8 cellular contexts compared by ENCODE assay signal in genomic region chr20:57450419-57450818, GRCh38. TPM values are rescaled to one million over a fixed set of nuclear protein-coding genes. Genes with fewer than 3 reads are reported as not detected.
DNase-seq lines count a peak whose midpoint lies in the region; ATAC-seq, FAIRE-seq and TF ChIP-seq lines count a peak whose summit lies in the region.

No MANE protein-coding gene starts in this region.

- H3K27ac ChIP-seq in OCI-LY1 (ENCODE audit: low read depth, low read length, poor library complexity, severe bottlenecking) (peak overlapping the region; percentile 89), upper lobe of right lung (no peak overlapping the region)

- no peak for FAIRE-seq in RCC 7860 (lab: Jason Lieb, UNC)

- ATAC-seq in GM18907 (IDR thresholded peaks at IDR 0.05; ENCODE audit: unreplicated experiment) (peak; percentile 81), HG02884 (IDR thresholded peaks at IDR 0.05; ENCODE audit: unreplicated experiment) (peak; percentile 76), left cardiac atrium (peak; percentile 53 to 64), upper lobe of right lung (peak; percentile 89)

- peak; percentile 62 for DNase-seq in left cardiac atrium
- DNase-seq in upper lobe of right lung, result peak; percentile 82
- no peak for DNase-seq in HCEC 1CT
- DNase-seq in activated CD4-positive, alpha-beta T cell treated with anti-CD3 and anti-CD28 coated beads, Interleukin-2, amount 50 U/mL, for 4 hours, result no peak
- DNase-seq in RCC 7860 (ENCODE audit: low spot score), result no peak

- H3K4me3 ChIP-seq in OCI-LY1 (ENCODE audit: low read depth, low read length, poor library complexity, severe bottlenecking), result peak overlapping the region; percentile 54
- no peak overlapping the region for H3K4me3 ChIP-seq in upper lobe of right lung

- no peaks in the 10 kb centered on the region for H3K79me2 ChIP-seq in OCI-LY1 (ENCODE audit: insufficient read depth, low read length)

- H3K9ac ChIP-seq in OCI-LY1 (ENCODE audit: low read length), result peak overlapping the region; percentile 63

- H3K9me3 ChIP-seq in OCI-LY1 (ENCODE audit: low read length) (peaks cover 5% of the 10 kb centered on the region; the same call in 1 of the 2 replicates), upper lobe of right lung (no peaks in the 10 kb centered on the region)

- H3K9me2 ChIP-seq in OCI-LY1 (ENCODE audit: low read depth, low read length), result no peaks in the 10 kb centered on the region

- H3K36me3 ChIP-seq in OCI-LY1 (ENCODE audit: insufficient read depth, low read length), result no peaks in the 10 kb centered on the region; the same call in 1 of the 2 replicates
- H3K36me3 ChIP-seq in upper lobe of right lung, result no peaks in the 10 kb centered on the region

- intact Hi-C loops in left cardiac atrium (cut with DNase I) (no loop called here), upper lobe of right lung (cut with DNase I) (no loop called here)

- H3K4me1 ChIP-seq in OCI-LY1 (ENCODE audit: insufficient read depth, low read length, severe bottlenecking) (peaks cover 43% of the 10 kb centered on the region), upper lobe of right lung (peaks cover 4% of the 10 kb centered on the region)

- TF ChIP-seq CTCF in OCI-LY1 (IDR thresholded peaks at IDR 0.05; ENCODE audit: low read length) (no peak), upper lobe of right lung (IDR thresholded peaks at IDR 0.05) (no peak)

- peak overlapping the region; percentile 69 for H3K4me2 ChIP-seq in OCI-LY1 (ENCODE audit: low read length)

- peaks cover 4% of the 10 kb centered on the region; the same call in 1 of the 2 replicates for H3K27me3 ChIP-seq in OCI-LY1 (ENCODE audit: insufficient read depth, low read length)
- no peaks in the 10 kb centered on the region for H3K27me3 ChIP-seq in upper lobe of right lung

- H2AFZ ChIP-seq in OCI-LY1 (ENCODE audit: low read length), result no peak overlapping the region

- no peaks in the 10 kb centered on the region for H4K20me1 ChIP-seq in OCI-LY1 (ENCODE audit: insufficient read depth, low read length)

- H3F3A ChIP-seq in OCI-LY1 (ENCODE audit: insufficient read depth, low read length), result no peaks in the 10 kb centered on the region

RNA-seq across cellular contexts. Expression of gene RBM38, which starts 59.2 kb away (rescaled TPM):
- total RNA-seq in left cardiac atrium (100 to 1,000 TPM in 1 of 2 donors, 10 to 100 TPM in 1; 78.6 to 101 TPM), upper lobe of right lung (13.4 TPM)

Comparison
In these comparisons a context has a peak if more than half of its experiments do, and no peak if none do; other contexts are left out.
1. DNase-seq: peak in left cardiac atrium (single experiment) and upper lobe of right lung (single experiment); none in HCEC 1CT (single experiment), activated CD4-positive, alpha-beta T cell treated with anti-CD3 and anti-CD28 coated beads, Interleukin-2, amount 50 U/mL, for 4 hours (0 of 2) and RCC 7860 (single experiment).
2. Peak in every context shown above with its lines, with median percentiles within 50 percentile points of each other: ATAC-seq.